Comparison of ENCODE assay signal across 36 cellular contexts in genomic region chr13:101080616-101081015, GRCh38.
"Had no signal": no experiment of that assay in that cellular context is flagged by ENCODE, and none has a peak within 500 bp of the region (broad histone marks: within the 10 kb centered on the region; RNA-seq: fewer than 3 reads in every experiment).

No MANE protein-coding gene starts in this region.

- H3K4me1 ChIP-seq: adrenal gland, body of pancreas, breast epithelium had no signal

- H3K36me3 Mint-ChIP-seq: activated CD4-positive, alpha-beta memory T cell treated with anti-CD3 and anti-CD28 coated beads for 36 hours; activated naive CD4-positive, alpha-beta T cell treated with anti-CD3 and anti-CD28 coated beads, Interleukin-2, amount 50 U/mL, for 72 hours; activated naive CD8-positive, alpha-beta T cell treated with anti-CD3 and anti-CD28 coated beads for 36 hours had no signal

- H3K4me3 Mint-ChIP-seq: activated B cell treated with CpG ODN at 0.5 μM for 24 hours; activated CD4-positive, alpha-beta memory T cell treated with anti-CD3 and anti-CD28 coated beads for 36 hours; activated CD4-positive, alpha-beta T cell treated with anti-CD3 and anti-CD28 coated beads, Interleukin-2, amount 10 ng/mL, durations not matched to agents 24 days and 14 days; activated CD8-positive, alpha-beta T cell treated with anti-CD3 and anti-CD28 coated beads for 36 hours; activated naive CD4-positive, alpha-beta T cell treated with anti-CD3 and anti-CD28 coated beads for 36 hours; activated naive CD8-positive, alpha-beta T cell treated with anti-CD3 and anti-CD28 coated beads for 36 hours; activated T-cell treated with anti-CD3 and anti-CD28 coated beads, Interleukin-2, amount 50 U/mL, for 4 hours; activated T-cell treated with anti-CD3 and anti-CD28 coated beads, Interleukin-2, amount 50 U/mL, for 72 hours; activated T-helper 1 cell treated with anti-CD3 and anti-CD28 coated beads, Interleukin-12 subunit alpha, Interleukin-12 subunit beta, Interleukin-2, Interleukin-4 antibody, amounts not matched to agents 30 ng/mL and 10 ng/mL and 1 ng/mL, durations not matched to agents 14 hours and 24 hours and 36 hours; activated T-helper 17 cell treated with anti-CD3 and anti-CD28 coated beads, Interleukin-2, amount 50 U/mL, for 72 hours; T-helper 1 cell treated with Interleukin-12 subunit alpha and Interleukin-12 subunit beta and Interleukin-4 antibody, amounts not matched to agents 30 μg/mL and 1 μg/mL, for 36 hours; T-helper 2 cell treated with Interferon-gamma antibody and Interleukin-4, amounts not matched to agents 5 μg/mL and 100 μg/mL, for 36 hours had no signal

- H3K4me1 Mint-ChIP-seq: activated B cell treated with CpG ODN at 0.5 μM for 24 hours; activated CD4-positive, alpha-beta T cell treated with anti-CD3 and anti-CD28 coated beads, Interleukin-2, amount 10 ng/mL, durations not matched to agents 24 days and 14 days; activated naive CD8-positive, alpha-beta T cell treated with anti-CD3 and anti-CD28 coated beads for 36 hours; activated T-helper 17 cell treated with anti-CD3 and anti-CD28 coated beads, Interleukin-2, amount 50 U/mL, for 72 hours had no signal

- FAIRE-seq: astrocyte had no signal

- DNase-seq: activated B cell treated with CpG ODN at 0.5 μM for 24 hours; activated CD4-positive, alpha-beta memory T cell treated with anti-CD3 and anti-CD28 coated beads for 36 hours; activated CD4-positive, alpha-beta T cell treated with anti-CD3 and anti-CD28 coated beads for 4 hours; activated CD4-positive, alpha-beta T cell treated with anti-CD3 and anti-CD28 coated beads, Interleukin-2, amount 10 ng/mL, durations not matched to agents 24 days and 14 days; activated CD4-positive, alpha-beta T cell treated with anti-CD3 and anti-CD28 coated beads, Interleukin-2, amount 50 U/mL, for 1 hour; activated CD4-positive, alpha-beta T cell treated with anti-CD3 and anti-CD28 coated beads, Interleukin-2, amount 50 U/mL, for 4 hours; activated CD4-positive, CD25-positive, alpha-beta regulatory T cell treated with anti-CD3 and anti-CD28 coated beads, Interleukin-2, amount 50 U/mL, for 72 hours; activated CD8-positive, alpha-beta memory T cell treated with anti-CD3 and anti-CD28 coated beads, Interleukin-2, amount 50 U/mL, for 4 hours; activated CD8-positive, alpha-beta T cell treated with anti-CD3 and anti-CD28 coated beads for 36 hours; activated effector memory CD4-positive, alpha-beta T cell treated with anti-CD3 and anti-CD28 coated beads, Interleukin-2, amount 50 U/mL, for 16 hours; activated gamma-delta T cell treated with Interleukin-2 at 50 U/mL for 16 hours; activated naive CD4-positive, alpha-beta T cell; activated naive CD4-positive, alpha-beta T cell treated with anti-CD3 and anti-CD28 coated beads for 36 hours; activated naive CD4-positive, alpha-beta T cell treated with anti-CD3 and anti-CD28 coated beads, Interleukin-2, amount 50 U/mL, for 16 hours; activated naive CD8-positive, alpha-beta T cell treated with anti-CD3 and anti-CD28 coated beads for 36 hours; activated T-cell treated with anti-CD3 and anti-CD28 coated beads for 4 hours; activated T-cell treated with anti-CD3 and anti-CD28 coated beads, Interleukin-2, amount 50 U/mL, for 1 hour; activated T-cell treated with anti-CD3 and anti-CD28 coated beads, Interleukin-2, amount 50 U/mL, for 4 hours; activated T-cell treated with anti-CD3 and anti-CD28 coated beads, Interleukin-2, amount 50 U/mL, for 72 hours; adrenal gland; amniotic stem cell; aorta; body of pancreas; brain microvascular endothelial cell; central memory CD4-positive, alpha-beta T cell; T-helper 1 cell; T-helper 2 cell; T-helper 9 cell; WERI-Rb-1 had no signal

- H3K36me3 ChIP-seq: adrenal gland, brain microvascular endothelial cell, breast epithelium, WERI-Rb-1 had no signal

- H3K27ac ChIP-seq: adrenal gland, body of pancreas, brain microvascular endothelial cell, breast epithelium, WERI-Rb-1 had no signal

- H3K9me3 ChIP-seq: adrenal gland, body of pancreas, breast epithelium had no signal

- ATAC-seq: activated CD8-positive, alpha-beta T cell treated with anti-CD3 and anti-CD28 coated beads for 36 hours; activated T-cell treated with anti-CD3 and anti-CD28 coated beads, Interleukin-2, amount 50 U/mL, for 4 hours; activated T-cell treated with anti-CD3 and anti-CD28 coated beads, Interleukin-2, amount 50 U/mL, for 72 hours; activated T-helper 17 cell treated with anti-CD3 and anti-CD28 coated beads, Interleukin-2, amount 50 U/mL, for 72 hours; body of pancreas had no signal

- H3K9me3 Mint-ChIP-seq: activated CD4-positive, alpha-beta memory T cell treated with anti-CD3 and anti-CD28 coated beads for 36 hours; activated CD4-positive, alpha-beta T cell treated with anti-CD3 and anti-CD28 coated beads, Interleukin-2, amount 10 ng/mL, durations not matched to agents 24 days and 14 days; activated CD8-positive, alpha-beta T cell treated with anti-CD3 and anti-CD28 coated beads for 36 hours; activated naive CD8-positive, alpha-beta T cell treated with anti-CD3 and anti-CD28 coated beads for 36 hours; activated T-helper 1 cell treated with anti-CD3 and anti-CD28 coated beads, Interleukin-12 subunit alpha, Interleukin-12 subunit beta, Interleukin-2, Interleukin-4 antibody, amounts not matched to agents 30 ng/mL and 10 ng/mL and 1 ng/mL, durations not matched to agents 14 hours and 24 hours and 36 hours; T-helper 1 cell treated with Interleukin-12 subunit alpha and Interleukin-12 subunit beta and Interleukin-4 antibody, amounts not matched to agents 30 μg/mL and 1 μg/mL, for 36 hours; T-helper 2 cell treated with Interferon-gamma antibody and Interleukin-4, amounts not matched to agents 5 μg/mL and 100 μg/mL, for 36 hours had no signal

- H3K4me3 ChIP-seq: adrenal gland, body of pancreas, breast epithelium had no signal

- H3K27me3 Mint-ChIP-seq: activated B cell treated with CpG ODN at 0.5 μM for 24 hours; activated CD4-positive, alpha-beta T cell treated with anti-CD3 and anti-CD28 coated beads, Interleukin-2, amount 10 ng/mL, durations not matched to agents 24 days and 14 days; activated naive CD8-positive, alpha-beta T cell treated with anti-CD3 and anti-CD28 coated beads for 36 hours had no signal

- H3K27ac Mint-ChIP-seq: activated B cell treated with CpG ODN at 0.5 μM for 24 hours; activated CD4-positive, alpha-beta memory T cell treated with anti-CD3 and anti-CD28 coated beads for 36 hours; activated CD4-positive, alpha-beta T cell treated with anti-CD3 and anti-CD28 coated beads, Interleukin-2, amount 10 ng/mL, durations not matched to agents 24 days and 14 days; activated CD8-positive, alpha-beta T cell treated with anti-CD3 and anti-CD28 coated beads for 36 hours; activated naive CD4-positive, alpha-beta T cell treated with anti-CD3 and anti-CD28 coated beads for 36 hours; activated naive CD4-positive, alpha-beta T cell treated with anti-CD3 and anti-CD28 coated beads, Interleukin-2, amount 50 U/mL, for 72 hours; activated naive CD8-positive, alpha-beta T cell treated with anti-CD3 and anti-CD28 coated beads for 36 hours; activated T-cell treated with anti-CD3 and anti-CD28 coated beads, Interleukin-2, amount 50 U/mL, for 72 hours; activated T-helper 1 cell treated with anti-CD3 and anti-CD28 coated beads, Interleukin-12 subunit alpha, Interleukin-12 subunit beta, Interleukin-2, Interleukin-4 antibody, amounts not matched to agents 30 ng/mL and 10 ng/mL and 1 ng/mL, durations not matched to agents 14 hours and 24 hours and 36 hours; activated T-helper 17 cell treated with anti-CD3 and anti-CD28 coated beads, Interleukin-2, amount 50 U/mL, for 72 hours; T-helper 1 cell treated with Interleukin-12 subunit alpha and Interleukin-12 subunit beta and Interleukin-4 antibody, amounts not matched to agents 30 μg/mL and 1 μg/mL, for 36 hours; T-helper 2 cell treated with Interferon-gamma antibody and Interleukin-4, amounts not matched to agents 5 μg/mL and 100 μg/mL, for 36 hours had no signal
